8 cellular contexts compared by ENCODE assay signal in the genomic region with DNA sequence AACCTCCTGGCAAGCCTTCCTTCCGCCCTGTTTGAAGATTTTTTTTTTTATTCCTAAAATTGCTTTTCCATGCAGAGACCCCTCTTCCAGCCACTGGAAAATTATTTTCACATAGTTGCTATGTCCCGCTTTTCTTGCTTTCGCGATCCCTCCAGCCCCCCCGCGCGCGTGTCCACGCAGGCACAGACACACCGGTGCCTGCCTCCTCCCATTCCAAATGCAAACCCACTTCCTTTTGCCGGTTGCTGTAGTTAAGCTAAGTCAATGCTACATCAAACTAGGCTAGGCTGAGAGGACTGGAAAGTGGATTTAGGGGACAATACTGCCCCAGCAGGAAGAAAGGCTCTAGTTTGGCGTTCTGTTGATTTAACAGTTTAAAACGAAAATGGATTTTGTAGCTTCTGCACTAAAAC.
DNase-seq lines count a peak whose midpoint lies in the region; ATAC-seq and TF ChIP-seq lines count a peak whose summit lies in the region.

No MANE protein-coding gene starts in this region.

- DNase-seq in NCI-H1092 treated with DMSO at 0.1 percent for 48 hours (lab: John Stamatoyannopoulos, UW) (peak; percentile 8), NCI-H1092 (lab: John Stamatoyannopoulos, UW) (no peak), NAMALWA (ENCODE audit: low spot score) (peak; percentile 13), right cardiac atrium (peak; percentile 27 to 70 (median 63)), psoas muscle (peak in 1 of 2 donors; percentile 23), epidermal melanocyte (ENCODE audit: insufficient read length, low spot score) (no peak)
- DNase-seq in activated naive CD8-positive, alpha-beta T cell treated with anti-CD3 and anti-CD28 coated beads for 36 hours: peak; percentile 4

- TF ChIP-seq CTCF in psoas muscle (IDR thresholded peaks at IDR 0.05): no peak

- peak; percentile 43 to 49 for ATAC-seq in right cardiac atrium
- no peak for ATAC-seq in psoas muscle
- ATAC-seq in HG02642 (IDR thresholded peaks at IDR 0.05; ENCODE audit: poor library complexity, unreplicated experiment): no peak

- H3K4me3 ChIP-seq in right cardiac atrium (ENCODE audit: low read length) (peak overlapping the region; percentile 54), psoas muscle (peak overlapping the region; percentile 79)

- H3K27ac ChIP-seq in right cardiac atrium (ENCODE audit: low read length): peak overlapping the region; percentile 31
- peak overlapping the region; percentile 55 for H3K27ac ChIP-seq in psoas muscle

- no peaks in the 10 kb centered on the region for H3K27me3 ChIP-seq in right cardiac atrium (ENCODE audit: control insufficient read depth, insufficient read depth)
- peaks cover 0 to 14% (median 0%) of the 10 kb centered on the region in 3 donors for H3K27me3 ChIP-seq in psoas muscle (ENCODE audit: insufficient read depth in 3 of 3, low read length in 2 of 3)

- H3K4me1 ChIP-seq in right cardiac atrium (ENCODE audit: control insufficient read depth, insufficient read depth, low read length): no peaks in the 10 kb centered on the region
- peaks cover 15% of the 10 kb centered on the region for H3K4me1 ChIP-seq in psoas muscle

- H3K4me1 Mint-ChIP-seq in activated naive CD8-positive, alpha-beta T cell treated with anti-CD3 and anti-CD28 coated beads for 36 hours: peaks cover 27% of the 10 kb centered on the region

- H3K9me3 ChIP-seq in right cardiac atrium (ENCODE audit: control insufficient read depth, low read length) (no peaks in the 10 kb centered on the region), psoas muscle (no peaks in the 10 kb centered on the region)

- peak overlapping the region; percentile 61 for H3K27ac Mint-ChIP-seq in activated naive CD8-positive, alpha-beta T cell treated with anti-CD3 and anti-CD28 coated beads for 36 hours

- intact Hi-C loops in right cardiac atrium (cut with DNase I) (no loop called here), psoas muscle (cut with DNase I) (loop anchor here (5.0 to 10.0 kb wide), 3 partner anchors 109 to 671 kb away; a partner anchor contains a TSS)

- H3K9me3 Mint-ChIP-seq in activated naive CD8-positive, alpha-beta T cell treated with anti-CD3 and anti-CD28 coated beads for 36 hours: no peaks in the 10 kb centered on the region

- H3K36me3 Mint-ChIP-seq in activated naive CD8-positive, alpha-beta T cell treated with anti-CD3 and anti-CD28 coated beads for 36 hours: peaks cover 1% of the 10 kb centered on the region

- peak overlapping the region; percentile 79 for H3K4me3 Mint-ChIP-seq in activated naive CD8-positive, alpha-beta T cell treated with anti-CD3 and anti-CD28 coated beads for 36 hours

- H3K27me3 Mint-ChIP-seq in activated naive CD8-positive, alpha-beta T cell treated with anti-CD3 and anti-CD28 coated beads for 36 hours: peaks cover 89% of the 10 kb centered on the region

- under 1% methylated on average over 13 of the region's 13 CpGs for WGBS in right cardiac atrium
- 1 to 3% (median 2%) methylated on average over 13 of the region's 13 CpGs for WGBS in psoas muscle, 3 donors

- no peaks in the 10 kb centered on the region for H3K36me3 ChIP-seq in psoas muscle (ENCODE audit: insufficient read depth in 1 of 2, low read depth in 1 of 2)

Comparison
In these comparisons a context has a peak if more than half of its experiments do, and no peak if none do; other contexts are left out.
1. DNase-seq: peak in NCI-H1092 treated with DMSO at 0.1 percent for 48 hours (single experiment), NAMALWA (single experiment), activated naive CD8-positive, alpha-beta T cell treated with anti-CD3 and anti-CD28 coated beads for 36 hours (single experiment) and right cardiac atrium (3 of 3); none in NCI-H1092 (single experiment) and epidermal melanocyte (single experiment).
2. ATAC-seq: peak in right cardiac atrium (2 of 2); none in psoas muscle (0 of 4) and HG02642 (single experiment).
3. intact Hi-C loops: an anchor here in psoas muscle (5.0 to 10.0 kb wide); none called in right cardiac atrium.